ENCODE assay signal across 11 cellular contexts in the genomic region with DNA sequence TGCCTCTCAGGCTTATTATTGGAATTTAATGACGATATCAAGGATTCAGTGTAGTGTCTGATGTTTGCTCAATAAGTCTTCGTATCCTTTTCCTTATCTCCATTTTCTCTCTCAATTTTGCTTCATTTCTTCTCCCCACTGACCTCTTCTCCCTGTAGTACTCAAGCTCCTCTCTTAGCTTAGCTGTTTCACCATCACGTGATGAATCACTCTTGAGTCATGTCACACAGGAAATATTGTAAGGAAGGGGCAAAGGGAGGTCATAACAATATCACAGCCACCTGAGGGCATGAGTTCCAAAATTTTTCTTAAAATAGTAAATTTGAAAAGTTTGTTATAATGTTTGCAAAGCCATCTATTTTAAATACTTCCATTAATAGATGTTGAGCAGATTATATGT.
DNase-seq lines count a peak whose midpoint lies in the region; TF ChIP-seq lines count a peak whose summit lies in the region.
"Had no signal": no experiment of that assay in that cellular context is flagged by ENCODE, and none has a peak within 500 bp of the region (broad histone marks: within the 10 kb centered on the region; RNA-seq: fewer than 3 reads in every experiment).

No MANE protein-coding gene starts in this region.

- no peak overlapping the region for H3K4me2 ChIP-seq in smooth muscle cell

- H3K9me3 ChIP-seq in smooth muscle cell (replicated peaks; ENCODE audit: low read depth): no peaks in the 10 kb centered on the region
- H3K9me3 ChIP-seq: gastrocnemius medialis had no signal

- DNase-seq in HFF-Myc (ENCODE audit: extremely low read depth, low read depth) (peak; percentile 36), RPMI7951 (ENCODE audit: low read depth) (peak; percentile 84), fibroblast of gingiva (ENCODE audit: low read depth) (peak; percentile 41), smooth muscle cell (lab: John Stamatoyannopoulos, UW; ENCODE audit: unreplicated experiment) (no peak), NCI-H2081 (lab: John Stamatoyannopoulos, UW) (no peak), NCI-H524 (lab: John Stamatoyannopoulos, UW) (no peak), NCI-H82 treated with DMSO at 0.1 percent for 48 hours (lab: John Stamatoyannopoulos, UW; ENCODE audit: unreplicated experiment) (no peak), NCI-H2227 (lab: John Stamatoyannopoulos, UW; ENCODE audit: unreplicated experiment) (no peak)
- DNase-seq: activated naive CD8-positive, alpha-beta T cell treated with anti-CD3 and anti-CD28 coated beads for 36 hours; gastrocnemius medialis; substantia nigra had no signal

- H3K27ac ChIP-seq in smooth muscle cell (ENCODE audit: low read depth): no peak overlapping the region
- H3K27ac ChIP-seq: gastrocnemius medialis had no signal

- TF ChIP-seq CTCF in HFF-Myc (IDR thresholded peaks at IDR 0.05; ENCODE audit: low read depth, low read length, missing control alignments) (no peak), smooth muscle cell (IDR thresholded peaks at IDR 0.05; ENCODE audit: borderline replicate concordance, insufficient read depth, poor library complexity, severe bottlenecking) (no peak)

- no peaks in the 10 kb centered on the region for H3K27me3 ChIP-seq in smooth muscle cell (ENCODE audit: low read depth)
- H3K27me3 ChIP-seq: gastrocnemius medialis had no signal

- WGBS in smooth muscle cell (ENCODE audit: low lambda C conversion rate): 66% methylated on average over 3 of the region's 3 CpGs

- H3K4me3 ChIP-seq in HFF-Myc (replicated peaks; ENCODE audit: low read depth, low read length) (no peak overlapping the region), smooth muscle cell (no peak overlapping the region)
- H3K4me3 ChIP-seq: gastrocnemius medialis had no signal

- no peak overlapping the region for H3K9ac ChIP-seq in smooth muscle cell (ENCODE audit: low read depth)

- H2AFZ ChIP-seq in smooth muscle cell (ENCODE audit: low read depth): peak overlapping the region; percentile 68

- H4K20me1 ChIP-seq in smooth muscle cell (ENCODE audit: low read depth): no peaks in the 10 kb centered on the region

- H3K4me1 ChIP-seq in smooth muscle cell (ENCODE audit: low read depth): no peaks in the 10 kb centered on the region
- H3K4me1 ChIP-seq: gastrocnemius medialis had no signal

- no peaks in the 10 kb centered on the region for H3K79me2 ChIP-seq in smooth muscle cell (ENCODE audit: low read depth)

- H3F3A ChIP-seq in smooth muscle cell (ENCODE audit: low read depth): no peaks in the 10 kb centered on the region

- no peaks in the 10 kb centered on the region for H3K36me3 ChIP-seq in smooth muscle cell (ENCODE audit: low read depth)
- H3K36me3 ChIP-seq: gastrocnemius medialis had no signal

Comparison
In these comparisons a context has a peak if more than half of its experiments do, and no peak if none do; other contexts are left out.
1. DNase-seq: peak in HFF-Myc (single experiment), RPMI7951 (single experiment) and fibroblast of gingiva (single experiment); none in smooth muscle cell (single experiment), NCI-H2081 (0 of 2), NCI-H524 (0 of 2), NCI-H82 treated with DMSO at 0.1 percent for 48 hours (single experiment) and NCI-H2227 (single experiment).